13 cellular contexts compared by ENCODE assay signal in the genomic region with DNA sequence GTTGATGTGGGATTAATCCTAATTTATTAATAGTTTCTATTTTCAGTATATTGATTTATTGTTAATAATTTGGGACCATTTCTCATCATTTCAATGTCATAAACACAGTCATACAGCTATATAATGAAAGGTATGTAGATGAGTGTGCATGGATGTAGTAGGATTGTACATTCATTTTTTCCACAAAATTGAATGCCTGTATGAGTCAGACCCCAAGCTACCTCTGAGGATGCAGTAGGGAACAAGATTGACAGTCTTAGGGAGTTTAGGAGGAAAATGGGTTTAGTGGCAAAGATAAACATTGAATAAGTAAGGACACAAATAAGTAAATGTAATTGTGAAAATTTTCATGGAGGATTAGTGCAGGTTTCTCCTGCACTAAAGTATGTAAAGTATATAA. TPM values are rescaled to one million over a fixed set of nuclear protein-coding genes. Genes with fewer than 3 reads are reported as not detected.
DNase-seq lines count a peak whose midpoint lies in the region; ATAC-seq, FAIRE-seq and TF ChIP-seq lines count a peak whose summit lies in the region.
"Had no signal": no experiment of that assay in that cellular context is flagged by ENCODE, and none has a peak within 500 bp of the region (broad histone marks: within the 10 kb centered on the region; RNA-seq: fewer than 3 reads in every experiment).

No MANE protein-coding gene starts in this region.

- H3K27ac ChIP-seq in heart right ventricle: no peak overlapping the region

- no peaks in the 10 kb centered on the region for H3K27me3 ChIP-seq in bronchial epithelial cell (ENCODE audit: control insufficient read depth, insufficient read depth, low read length)
- no peaks in the 10 kb centered on the region for H3K27me3 ChIP-seq in heart right ventricle

- FAIRE-seq in bronchial epithelial cell (lab: Jason Lieb, UNC): no peak
- FAIRE-seq: K562 had no signal

- intact Hi-C loops in heart right ventricle (cut with DNase I): loop anchor here in 1 of 10 donors (1.0 kb wide), 1 partner anchor 47 kb away; no protein-coding TSS in a partner anchor

- H3K4me1 ChIP-seq in heart right ventricle: no peaks in the 10 kb centered on the region
- H3K4me1 ChIP-seq: Caco-2 had no signal

- TF ChIP-seq CTCF in bronchial epithelial cell (IDR thresholded peaks at IDR 0.05; ENCODE audit: insufficient read depth, low read length, severe bottlenecking): no peak
- TF ChIP-seq CTCF in heart right ventricle (IDR thresholded peaks at IDR 0.05): no peak

- peaks cover 0 to 4% (median 0%) of the 10 kb centered on the region in 11 donors for H3K9me3 ChIP-seq in heart right ventricle
- H3K9me3 ChIP-seq: Caco-2 had no signal

- DNase-seq in HCEC 1CT (peak; percentile 61), NCI-H226 (peak; percentile 57), bronchial epithelial cell (ENCODE audit: low read depth) (peak; percentile 25), heart right ventricle (no peak)
- DNase-seq: Caco-2; CD8-positive, alpha-beta memory T cell; DND-41; H9 had no signal

- no peaks in the 10 kb centered on the region for H3K36me3 ChIP-seq in bronchial epithelial cell (ENCODE audit: control insufficient read depth, insufficient read depth, low read length)
- H3K36me3 ChIP-seq in heart right ventricle: no peaks in the 10 kb centered on the region

- ATAC-seq in GM21526 (IDR thresholded peaks at IDR 0.05; ENCODE audit: low FRiP score, unreplicated experiment): no peak
- no peak for ATAC-seq in HG03521 (IDR thresholded peaks at IDR 0.05; ENCODE audit: unreplicated experiment)
- ATAC-seq in heart right ventricle: no peak
- ATAC-seq: GM23338, K562 had no signal

- no peak overlapping the region for H3K4me3 ChIP-seq in bronchial epithelial cell (ENCODE audit: low read depth, low read length)
- H3K4me3 ChIP-seq in heart right ventricle: no peak overlapping the region
- H3K4me3 ChIP-seq: GM23338, K562 had no signal

RNA-seq across cellular contexts. Expression of gene TMEFF2, which starts 14.1 kb away (rescaled TPM):
- total RNA-seq in bronchial epithelial cell (not detected in 2 replicates), heart right ventricle (under 1 TPM in 3 of 10 donors, not detected in 7; 0.09 to 0.41 (median 0.17) TPM)
- under 1 TPM in 1 of 2 donors, not detected in 1; 0.16 TPM for polyA plus RNA-seq in heart right ventricle
- total RNA-seq: Caco-2; CD8-positive, alpha-beta memory T cell; K562 had no signal
- polyA plus RNA-seq: CD14-positive monocyte; CD8-positive, alpha-beta memory T cell had no signal

Comparison
In these comparisons a context has a peak if more than half of its experiments do, and no peak if none do; other contexts are left out.
1. DNase-seq: peak in HCEC 1CT (single experiment), NCI-H226 (single experiment) and bronchial epithelial cell (single experiment); none in heart right ventricle (0 of 2).